29 cellular contexts compared by ENCODE assay signal in the genomic region with DNA sequence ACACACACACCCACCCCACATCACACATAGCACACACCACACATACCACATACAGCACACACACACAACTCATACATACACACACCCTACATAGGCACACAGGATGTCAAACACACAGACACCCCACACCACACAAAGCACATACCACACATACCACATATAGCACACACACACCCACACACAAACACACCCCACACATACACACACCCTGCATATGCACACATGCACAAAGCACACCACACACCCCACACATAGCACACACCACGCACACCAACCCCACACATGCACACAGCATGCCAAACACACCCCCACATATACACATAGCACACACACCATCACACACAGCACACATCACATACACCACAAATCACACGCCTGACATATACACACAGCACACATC.
"Had no signal": no experiment of that assay in that cellular context is flagged by ENCODE, and none has a peak within 500 bp of the region (broad histone marks: within the 10 kb centered on the region; RNA-seq: fewer than 3 reads in every experiment).

No MANE protein-coding gene starts in this region.

- H3K27ac Mint-ChIP-seq: activated naive CD8-positive, alpha-beta T cell treated with anti-CD3 and anti-CD28 coated beads, Interleukin-2, amount 10 ng/mL, durations not matched to agents 7 days and 5 days; effector memory CD8-positive, alpha-beta T cell; natural killer cell; neural progenitor cell had no signal

- H3K9me3 ChIP-seq: ascending aorta, heart left ventricle, spleen, thoracic aorta, upper lobe of left lung had no signal

- H2AFZ ChIP-seq: neural progenitor cell had no signal

- H3K27ac ChIP-seq: ascending aorta, heart left ventricle, neural progenitor cell, spleen, thoracic aorta, upper lobe of left lung, VCaP had no signal

- H3K4me3 Mint-ChIP-seq: activated naive CD8-positive, alpha-beta T cell treated with anti-CD3 and anti-CD28 coated beads, Interleukin-2, amount 10 ng/mL, durations not matched to agents 7 days and 5 days; brain; effector memory CD8-positive, alpha-beta T cell; immature natural killer cell; natural killer cell; neural progenitor cell had no signal

- H3K4me3 ChIP-seq: ascending aorta, heart left ventricle, neural progenitor cell, spleen, thoracic aorta, upper lobe of left lung had no signal

- H3K9me3 Mint-ChIP-seq: activated naive CD8-positive, alpha-beta T cell treated with anti-CD3 and anti-CD28 coated beads, Interleukin-2, amount 10 ng/mL, durations not matched to agents 7 days and 5 days; brain; effector memory CD8-positive, alpha-beta T cell; immature natural killer cell; natural killer cell; neural progenitor cell had no signal

- H3K27me3 ChIP-seq: ascending aorta, heart left ventricle, neural progenitor cell, spleen, upper lobe of left lung had no signal

- FAIRE-seq: endothelial cell of umbilical vein, kidney, TTC549 had no signal

- ATAC-seq: effector memory CD8-positive, alpha-beta T cell; left colon had no signal

- H3K4me1 Mint-ChIP-seq: immature natural killer cell had no signal

- H3K36me3 Mint-ChIP-seq: activated naive CD8-positive, alpha-beta T cell treated with anti-CD3 and anti-CD28 coated beads, Interleukin-2, amount 10 ng/mL, durations not matched to agents 7 days and 5 days; immature natural killer cell; natural killer cell had no signal

- H3K4me2 ChIP-seq: neural progenitor cell had no signal

- H3K4me1 ChIP-seq: ascending aorta, neural progenitor cell, spleen, upper lobe of left lung had no signal

- H3K9ac ChIP-seq: neural progenitor cell had no signal

- H3K27me3 Mint-ChIP-seq: activated naive CD8-positive, alpha-beta T cell treated with anti-CD3 and anti-CD28 coated beads, Interleukin-2, amount 10 ng/mL, durations not matched to agents 7 days and 5 days; brain; effector memory CD8-positive, alpha-beta T cell had no signal

- H3K36me3 ChIP-seq: neural progenitor cell had no signal

- DNase-seq: activated CD4-positive, alpha-beta T cell treated with anti-CD3 and anti-CD28 coated beads for 4 hours; activated CD4-positive, alpha-beta T cell treated with anti-CD3 and anti-CD28 coated beads, Interleukin-2, amount 50 U/mL, for 4 hours; activated CD8-positive, alpha-beta memory T cell treated with anti-CD3 and anti-CD28 coated beads for 24 hours; activated effector memory CD4-positive, alpha-beta T cell treated with Interleukin-2 at 50 U/mL for 16 hours; activated naive CD4-positive, alpha-beta T cell treated with Interleukin-2 at 50 U/mL for 16 hours; activated naive CD8-positive, alpha-beta T cell treated with anti-CD3 and anti-CD28 coated beads, Interleukin-2, amount 10 ng/mL, durations not matched to agents 7 days and 5 days; cortex of kidney; effector memory CD8-positive, alpha-beta T cell; foreskin fibroblast; heart left ventricle; hypothalamus; immature natural killer cell; kidney; left colon; mammary epithelial cell; midbrain; natural killer cell; right cardiac atrium; spleen; stimulated activated naive CD4-positive, alpha-beta T cell; T-helper 9 cell; upper lobe of left lung had no signal
